ENCODE assay signal across 1 cellular context in the genomic region with DNA sequence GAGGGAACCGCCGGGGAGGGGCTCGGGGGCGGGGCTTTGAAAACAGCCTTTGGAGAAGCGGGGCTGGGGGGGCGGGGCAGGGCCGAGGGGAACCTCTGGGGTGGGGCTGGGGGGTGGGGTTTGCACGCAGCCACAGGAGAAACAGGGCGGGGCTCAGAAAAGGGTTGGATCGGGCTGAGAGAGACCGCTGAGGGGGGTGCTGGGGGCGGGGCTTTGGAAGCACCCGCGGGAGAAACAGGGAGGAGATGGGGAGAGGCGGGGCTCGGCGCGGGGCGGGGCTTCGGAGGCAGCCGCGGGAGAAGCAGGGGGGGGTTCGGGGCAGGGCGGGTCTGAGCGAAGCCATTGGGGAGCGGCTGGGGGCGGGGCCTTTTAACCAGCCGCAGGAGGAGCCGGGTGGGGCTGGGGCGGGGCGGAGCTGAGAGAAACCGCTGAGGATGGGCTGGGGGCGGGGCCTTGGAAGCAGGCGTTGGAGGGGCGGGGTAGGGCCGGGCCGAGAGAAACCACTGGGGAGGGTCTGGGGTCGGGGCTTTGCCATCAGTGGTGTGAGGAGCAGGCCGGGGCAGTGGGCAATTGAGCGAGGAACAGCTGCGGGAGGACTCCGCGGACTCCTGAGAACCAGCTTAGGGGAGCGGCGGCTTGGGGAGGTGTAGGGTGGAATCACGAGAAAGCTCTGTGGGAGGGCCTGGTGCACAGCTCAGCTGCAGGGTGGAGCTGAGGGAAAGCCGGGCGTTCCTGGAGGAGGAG.
A peak's percentile ranks its signal among the peaks of the same experiment; 100 is the strongest.
TF ChIP-seq lines count a peak whose summit lies in the region.

No MANE protein-coding gene starts in this region.

TF ChIP-seq in K562, 482 proteins besides CTCF, POLR2A, EP300 and RAD21 (continued from another document and continues in another):
- TF ChIP-seq, protein P1, sequence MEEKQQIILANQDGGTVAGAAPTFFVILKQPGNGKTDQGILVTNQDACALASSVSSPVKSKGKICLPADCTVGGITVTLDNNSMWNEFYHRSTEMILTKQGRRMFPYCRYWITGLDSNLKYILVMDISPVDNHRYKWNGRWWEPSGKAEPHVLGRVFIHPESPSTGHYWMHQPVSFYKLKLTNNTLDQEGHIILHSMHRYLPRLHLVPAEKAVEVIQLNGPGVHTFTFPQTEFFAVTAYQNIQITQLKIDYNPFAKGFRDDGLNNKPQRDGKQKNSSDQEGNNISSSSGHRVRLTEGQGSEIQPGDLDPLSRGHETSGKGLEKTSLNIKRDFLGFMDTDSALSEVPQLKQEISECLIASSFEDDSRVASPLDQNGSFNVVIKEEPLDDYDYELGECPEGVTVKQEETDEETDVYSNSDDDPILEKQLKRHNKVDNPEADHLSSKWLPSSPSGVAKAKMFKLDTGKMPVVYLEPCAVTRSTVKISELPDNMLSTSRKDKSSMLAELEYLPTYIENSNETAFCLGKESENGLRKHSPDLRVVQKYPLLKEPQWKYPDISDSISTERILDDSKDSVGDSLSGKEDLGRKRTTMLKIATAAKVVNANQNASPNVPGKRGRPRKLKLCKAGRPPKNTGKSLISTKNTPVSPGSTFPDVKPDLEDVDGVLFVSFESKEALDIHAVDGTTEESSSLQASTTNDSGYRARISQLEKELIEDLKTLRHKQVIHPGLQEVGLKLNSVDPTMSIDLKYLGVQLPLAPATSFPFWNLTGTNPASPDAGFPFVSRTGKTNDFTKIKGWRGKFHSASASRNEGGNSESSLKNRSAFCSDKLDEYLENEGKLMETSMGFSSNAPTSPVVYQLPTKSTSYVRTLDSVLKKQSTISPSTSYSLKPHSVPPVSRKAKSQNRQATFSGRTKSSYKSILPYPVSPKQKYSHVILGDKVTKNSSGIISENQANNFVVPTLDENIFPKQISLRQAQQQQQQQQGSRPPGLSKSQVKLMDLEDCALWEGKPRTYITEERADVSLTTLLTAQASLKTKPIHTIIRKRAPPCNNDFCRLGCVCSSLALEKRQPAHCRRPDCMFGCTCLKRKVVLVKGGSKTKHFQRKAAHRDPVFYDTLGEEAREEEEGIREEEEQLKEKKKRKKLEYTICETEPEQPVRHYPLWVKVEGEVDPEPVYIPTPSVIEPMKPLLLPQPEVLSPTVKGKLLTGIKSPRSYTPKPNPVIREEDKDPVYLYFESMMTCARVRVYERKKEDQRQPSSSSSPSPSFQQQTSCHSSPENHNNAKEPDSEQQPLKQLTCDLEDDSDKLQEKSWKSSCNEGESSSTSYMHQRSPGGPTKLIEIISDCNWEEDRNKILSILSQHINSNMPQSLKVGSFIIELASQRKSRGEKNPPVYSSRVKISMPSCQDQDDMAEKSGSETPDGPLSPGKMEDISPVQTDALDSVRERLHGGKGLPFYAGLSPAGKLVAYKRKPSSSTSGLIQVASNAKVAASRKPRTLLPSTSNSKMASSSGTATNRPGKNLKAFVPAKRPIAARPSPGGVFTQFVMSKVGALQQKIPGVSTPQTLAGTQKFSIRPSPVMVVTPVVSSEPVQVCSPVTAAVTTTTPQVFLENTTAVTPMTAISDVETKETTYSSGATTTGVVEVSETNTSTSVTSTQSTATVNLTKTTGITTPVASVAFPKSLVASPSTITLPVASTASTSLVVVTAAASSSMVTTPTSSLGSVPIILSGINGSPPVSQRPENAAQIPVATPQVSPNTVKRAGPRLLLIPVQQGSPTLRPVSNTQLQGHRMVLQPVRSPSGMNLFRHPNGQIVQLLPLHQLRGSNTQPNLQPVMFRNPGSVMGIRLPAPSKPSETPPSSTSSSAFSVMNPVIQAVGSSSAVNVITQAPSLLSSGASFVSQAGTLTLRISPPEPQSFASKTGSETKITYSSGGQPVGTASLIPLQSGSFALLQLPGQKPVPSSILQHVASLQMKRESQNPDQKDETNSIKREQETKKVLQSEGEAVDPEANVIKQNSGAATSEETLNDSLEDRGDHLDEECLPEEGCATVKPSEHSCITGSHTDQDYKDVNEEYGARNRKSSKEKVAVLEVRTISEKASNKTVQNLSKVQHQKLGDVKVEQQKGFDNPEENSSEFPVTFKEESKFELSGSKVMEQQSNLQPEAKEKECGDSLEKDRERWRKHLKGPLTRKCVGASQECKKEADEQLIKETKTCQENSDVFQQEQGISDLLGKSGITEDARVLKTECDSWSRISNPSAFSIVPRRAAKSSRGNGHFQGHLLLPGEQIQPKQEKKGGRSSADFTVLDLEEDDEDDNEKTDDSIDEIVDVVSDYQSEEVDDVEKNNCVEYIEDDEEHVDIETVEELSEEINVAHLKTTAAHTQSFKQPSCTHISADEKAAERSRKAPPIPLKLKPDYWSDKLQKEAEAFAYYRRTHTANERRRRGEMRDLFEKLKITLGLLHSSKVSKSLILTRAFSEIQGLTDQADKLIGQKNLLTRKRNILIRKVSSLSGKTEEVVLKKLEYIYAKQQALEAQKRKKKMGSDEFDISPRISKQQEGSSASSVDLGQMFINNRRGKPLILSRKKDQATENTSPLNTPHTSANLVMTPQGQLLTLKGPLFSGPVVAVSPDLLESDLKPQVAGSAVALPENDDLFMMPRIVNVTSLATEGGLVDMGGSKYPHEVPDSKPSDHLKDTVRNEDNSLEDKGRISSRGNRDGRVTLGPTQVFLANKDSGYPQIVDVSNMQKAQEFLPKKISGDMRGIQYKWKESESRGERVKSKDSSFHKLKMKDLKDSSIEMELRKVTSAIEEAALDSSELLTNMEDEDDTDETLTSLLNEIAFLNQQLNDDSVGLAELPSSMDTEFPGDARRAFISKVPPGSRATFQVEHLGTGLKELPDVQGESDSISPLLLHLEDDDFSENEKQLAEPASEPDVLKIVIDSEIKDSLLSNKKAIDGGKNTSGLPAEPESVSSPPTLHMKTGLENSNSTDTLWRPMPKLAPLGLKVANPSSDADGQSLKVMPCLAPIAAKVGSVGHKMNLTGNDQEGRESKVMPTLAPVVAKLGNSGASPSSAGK (IDR thresholded peaks at IDR 0.05), result no peak
- TF ChIP-seq SOX6 (IDR thresholded peaks at IDR 0.05) (no peak), EP400 (IDR thresholded peaks at IDR 0.05) (peak; percentile 33; the same call in 1 of the 2 replicates), TBP (optimal IDR thresholded peaks at IDR 0.05; ENCODE audit: low read depth, low read length) (peak; percentile 8), PHF8 (IDR thresholded peaks at IDR 0.05; ENCODE audit: borderline replicate concordance, low read length) (peak; percentile 58; the same call in 1 of the 2 replicates), BRF1 (IDR thresholded peaks at IDR 0.05; ENCODE audit: borderline replicate concordance, extremely low read depth, insufficient read length) (no peak), ESRRA (IDR thresholded peaks at IDR 0.05; ENCODE audit: borderline replicate concordance, low read depth) (no peak), TEAD4 (IDR thresholded peaks at IDR 0.05; ENCODE audit: low read length) (no peak), TEAD4 (CRISPR knock-in tag; IDR thresholded peaks at IDR 0.05; ENCODE audit: borderline replicate concordance) (no peak), RBM39 (optimal IDR thresholded peaks at IDR 0.05; ENCODE audit: low read depth, low read length) (no peak), ZBTB7A (IDR thresholded peaks at IDR 0.05; ENCODE audit: borderline replicate concordance, control insufficient read depth, low read depth, low read length) (0 out of 2 replicates have a peak, but pooled peaks have one; percentile 2), ELF1 (tag; IDR thresholded peaks at IDR 0.05) (no peak), TAF9B (IDR thresholded peaks at IDR 0.05; ENCODE audit: partially characterized antibody) (no peak), PRMT5 (CRISPR knock-in tag; IDR thresholded peaks at IDR 0.05) (no peak), ZBTB17 (CRISPR knock-in tag; IDR thresholded peaks at IDR 0.05) (no peak), RFX5 (IDR thresholded peaks at IDR 0.05; ENCODE audit: low read depth, low read length) (no peak), POLR2AphosphoS2 (IDR thresholded peaks at IDR 0.05; ENCODE audit: low read length) (no peak), ZC3H4 (CRISPR knock-in tag; IDR thresholded peaks at IDR 0.05; ENCODE audit: borderline replicate concordance) (no peak), NR2C2 (CRISPR knock-in tag; IDR thresholded peaks at IDR 0.05) (no peak), NR2C2 (tag; IDR thresholded peaks at IDR 0.05) (no peak)
- TF ChIP-seq, protein P2, sequence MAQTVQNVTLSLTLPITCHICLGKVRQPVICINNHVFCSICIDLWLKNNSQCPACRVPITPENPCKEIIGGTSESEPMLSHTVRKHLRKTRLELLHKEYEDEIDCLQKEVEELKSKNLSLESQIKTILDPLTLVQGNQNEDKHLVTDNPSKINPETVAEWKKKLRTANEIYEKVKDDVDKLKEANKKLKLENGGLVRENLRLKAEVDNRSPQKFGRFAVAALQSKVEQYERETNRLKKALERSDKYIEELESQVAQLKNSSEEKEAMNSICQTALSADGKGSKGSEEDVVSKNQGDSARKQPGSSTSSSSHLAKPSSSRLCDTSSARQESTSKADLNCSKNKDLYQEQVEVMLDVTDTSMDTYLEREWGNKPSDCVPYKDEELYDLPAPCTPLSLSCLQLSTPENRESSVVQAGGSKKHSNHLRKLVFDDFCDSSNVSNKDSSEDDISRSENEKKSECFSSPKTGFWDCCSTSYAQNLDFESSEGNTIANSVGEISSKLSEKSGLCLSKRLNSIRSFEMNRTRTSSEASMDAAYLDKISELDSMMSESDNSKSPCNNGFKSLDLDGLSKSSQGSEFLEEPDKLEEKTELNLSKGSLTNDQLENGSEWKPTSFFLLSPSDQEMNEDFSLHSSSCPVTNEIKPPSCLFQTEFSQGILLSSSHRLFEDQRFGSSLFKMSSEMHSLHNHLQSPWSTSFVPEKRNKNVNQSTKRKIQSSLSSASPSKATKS (CRISPR knock-in tag; IDR thresholded peaks at IDR 0.05), result no peak
- TF ChIP-seq, protein P3, sequence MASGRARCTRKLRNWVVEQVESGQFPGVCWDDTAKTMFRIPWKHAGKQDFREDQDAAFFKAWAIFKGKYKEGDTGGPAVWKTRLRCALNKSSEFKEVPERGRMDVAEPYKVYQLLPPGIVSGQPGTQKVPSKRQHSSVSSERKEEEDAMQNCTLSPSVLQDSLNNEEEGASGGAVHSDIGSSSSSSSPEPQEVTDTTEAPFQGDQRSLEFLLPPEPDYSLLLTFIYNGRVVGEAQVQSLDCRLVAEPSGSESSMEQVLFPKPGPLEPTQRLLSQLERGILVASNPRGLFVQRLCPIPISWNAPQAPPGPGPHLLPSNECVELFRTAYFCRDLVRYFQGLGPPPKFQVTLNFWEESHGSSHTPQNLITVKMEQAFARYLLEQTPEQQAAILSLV (tag; IDR thresholded peaks at IDR 0.05), result no peak
- TF ChIP-seq, protein P4, sequence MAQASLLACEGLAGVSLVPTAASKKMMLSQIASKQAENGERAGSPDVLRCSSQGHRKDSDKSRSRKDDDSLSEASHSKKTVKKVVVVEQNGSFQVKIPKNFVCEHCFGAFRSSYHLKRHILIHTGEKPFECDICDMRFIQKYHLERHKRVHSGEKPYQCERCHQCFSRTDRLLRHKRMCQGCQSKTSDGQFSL (CRISPR knock-in tag; IDR thresholded peaks at IDR 0.05), result no peak
- TF ChIP-seq, protein P4 (tag; IDR thresholded peaks at IDR 0.05), result peak in 1 of 2 experiments; percentile 59; a peak in 1 of 4 replicates
- TF ChIP-seq, protein P5, sequence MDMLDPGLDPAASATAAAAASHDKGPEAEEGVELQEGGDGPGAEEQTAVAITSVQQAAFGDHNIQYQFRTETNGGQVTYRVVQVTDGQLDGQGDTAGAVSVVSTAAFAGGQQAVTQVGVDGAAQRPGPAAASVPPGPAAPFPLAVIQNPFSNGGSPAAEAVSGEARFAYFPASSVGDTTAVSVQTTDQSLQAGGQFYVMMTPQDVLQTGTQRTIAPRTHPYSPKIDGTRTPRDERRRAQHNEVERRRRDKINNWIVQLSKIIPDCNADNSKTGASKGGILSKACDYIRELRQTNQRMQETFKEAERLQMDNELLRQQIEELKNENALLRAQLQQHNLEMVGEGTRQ (CRISPR knock-in tag; IDR thresholded peaks at IDR 0.05), result no peak
- TF ChIP-seq, protein P6, sequence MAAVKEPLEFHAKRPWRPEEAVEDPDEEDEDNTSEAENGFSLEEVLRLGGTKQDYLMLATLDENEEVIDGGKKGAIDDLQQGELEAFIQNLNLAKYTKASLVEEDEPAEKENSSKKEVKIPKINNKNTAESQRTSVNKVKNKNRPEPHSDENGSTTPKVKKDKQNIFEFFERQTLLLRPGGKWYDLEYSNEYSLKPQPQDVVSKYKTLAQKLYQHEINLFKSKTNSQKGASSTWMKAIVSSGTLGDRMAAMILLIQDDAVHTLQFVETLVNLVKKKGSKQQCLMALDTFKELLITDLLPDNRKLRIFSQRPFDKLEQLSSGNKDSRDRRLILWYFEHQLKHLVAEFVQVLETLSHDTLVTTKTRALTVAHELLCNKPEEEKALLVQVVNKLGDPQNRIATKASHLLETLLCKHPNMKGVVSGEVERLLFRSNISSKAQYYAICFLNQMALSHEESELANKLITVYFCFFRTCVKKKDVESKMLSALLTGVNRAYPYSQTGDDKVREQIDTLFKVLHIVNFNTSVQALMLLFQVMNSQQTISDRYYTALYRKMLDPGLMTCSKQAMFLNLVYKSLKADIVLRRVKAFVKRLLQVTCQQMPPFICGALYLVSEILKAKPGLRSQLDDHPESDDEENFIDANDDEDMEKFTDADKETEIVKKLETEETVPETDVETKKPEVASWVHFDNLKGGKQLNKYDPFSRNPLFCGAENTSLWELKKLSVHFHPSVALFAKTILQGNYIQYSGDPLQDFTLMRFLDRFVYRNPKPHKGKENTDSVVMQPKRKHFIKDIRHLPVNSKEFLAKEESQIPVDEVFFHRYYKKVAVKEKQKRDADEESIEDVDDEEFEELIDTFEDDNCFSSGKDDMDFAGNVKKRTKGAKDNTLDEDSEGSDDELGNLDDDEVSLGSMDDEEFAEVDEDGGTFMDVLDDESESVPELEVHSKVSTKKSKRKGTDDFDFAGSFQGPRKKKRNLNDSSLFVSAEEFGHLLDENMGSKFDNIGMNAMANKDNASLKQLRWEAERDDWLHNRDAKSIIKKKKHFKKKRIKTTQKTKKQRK (IDR thresholded peaks at IDR 0.05; ENCODE audit: borderline replicate concordance, low read depth, low read length), result no peak
- TF ChIP-seq, protein P7, sequence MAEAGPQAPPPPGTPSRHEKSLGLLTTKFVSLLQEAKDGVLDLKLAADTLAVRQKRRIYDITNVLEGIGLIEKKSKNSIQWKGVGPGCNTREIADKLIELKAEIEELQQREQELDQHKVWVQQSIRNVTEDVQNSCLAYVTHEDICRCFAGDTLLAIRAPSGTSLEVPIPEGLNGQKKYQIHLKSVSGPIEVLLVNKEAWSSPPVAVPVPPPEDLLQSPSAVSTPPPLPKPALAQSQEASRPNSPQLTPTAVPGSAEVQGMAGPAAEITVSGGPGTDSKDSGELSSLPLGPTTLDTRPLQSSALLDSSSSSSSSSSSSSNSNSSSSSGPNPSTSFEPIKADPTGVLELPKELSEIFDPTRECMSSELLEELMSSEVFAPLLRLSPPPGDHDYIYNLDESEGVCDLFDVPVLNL (CRISPR knock-in tag; IDR thresholded peaks at IDR 0.05; ENCODE audit: low read depth), result no peak
- TF ChIP-seq, protein P8, sequence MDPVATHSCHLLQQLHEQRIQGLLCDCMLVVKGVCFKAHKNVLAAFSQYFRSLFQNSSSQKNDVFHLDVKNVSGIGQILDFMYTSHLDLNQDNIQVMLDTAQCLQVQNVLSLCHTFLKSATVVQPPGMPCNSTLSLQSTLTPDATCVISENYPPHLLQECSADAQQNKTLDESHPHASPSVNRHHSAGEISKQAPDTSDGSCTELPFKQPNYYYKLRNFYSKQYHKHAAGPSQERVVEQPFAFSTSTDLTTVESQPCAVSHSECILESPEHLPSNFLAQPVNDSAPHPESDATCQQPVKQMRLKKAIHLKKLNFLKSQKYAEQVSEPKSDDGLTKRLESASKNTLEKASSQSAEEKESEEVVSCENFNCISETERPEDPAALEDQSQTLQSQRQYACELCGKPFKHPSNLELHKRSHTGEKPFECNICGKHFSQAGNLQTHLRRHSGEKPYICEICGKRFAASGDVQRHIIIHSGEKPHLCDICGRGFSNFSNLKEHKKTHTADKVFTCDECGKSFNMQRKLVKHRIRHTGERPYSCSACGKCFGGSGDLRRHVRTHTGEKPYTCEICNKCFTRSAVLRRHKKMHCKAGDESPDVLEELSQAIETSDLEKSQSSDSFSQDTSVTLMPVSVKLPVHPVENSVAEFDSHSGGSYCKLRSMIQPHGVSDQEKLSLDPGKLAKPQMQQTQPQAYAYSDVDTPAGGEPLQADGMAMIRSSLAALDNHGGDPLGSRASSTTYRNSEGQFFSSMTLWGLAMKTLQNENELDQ (CRISPR knock-in tag; IDR thresholded peaks at IDR 0.05; ENCODE audit: borderline replicate concordance), result no peak
